27 cellular contexts compared by ENCODE assay signal in genomic region chr18:62992877-62993365, GRCh38.
"Had no signal": no experiment of that assay in that cellular context is flagged by ENCODE, and none has a peak within 500 bp of the region (broad histone marks: within the 10 kb centered on the region; RNA-seq: fewer than 3 reads in every experiment).

No MANE protein-coding gene starts in this region.

- ATAC-seq: naive thymus-derived CD8-positive, alpha-beta T cell; psoas muscle; right cardiac atrium; stimulated activated naive B cell treated with anti-CD40 and anti-IgM and Interleukin-4, amounts not matched to agents 10 μg/mL and 1 μg/mL and 100 μg/mL, for 72 hours had no signal

- DNase-seq: colonic mucosa; effector memory CD4-positive, alpha-beta T cell; erythroblast; esophagus squamous epithelium; foreskin melanocyte; glutamatergic neuron; heart right ventricle; hippocampal formation; left cardiac atrium; left lung; mesenchymal stem cell; midbrain; naive thymus-derived CD8-positive, alpha-beta T cell; occipital lobe; ovary; posterior cingulate gyrus; psoas muscle; right cardiac atrium; sigmoid colon; stimulated activated CD4-positive, alpha-beta T cell treated with anti-CD3 and anti-CD28 coated beads, Interleukin-15, amount 100 ng/mL, for 24 hours; stimulated activated CD4-positive, alpha-beta T cell treated with anti-CD3 and anti-CD28 coated beads, Interleukin-2, amount 100 ng/mL, for 48 hours; stimulated activated naive B cell treated with anti-CD40 and anti-IgM and Interleukin-4, amounts not matched to agents 10 μg/mL and 1 μg/mL and 100 μg/mL, for 72 hours had no signal

- H3K27ac ChIP-seq: colonic mucosa, esophagus squamous epithelium, heart right ventricle, left lung, ovary, psoas muscle, sigmoid colon, skin epidermis, thoracic aorta, tibial nerve had no signal

- H3K9me3 ChIP-seq: colonic mucosa, esophagus squamous epithelium, heart right ventricle, left lung, ovary, psoas muscle, sigmoid colon, thoracic aorta, tibial nerve had no signal

- H3K36me3 Mint-ChIP-seq: naive thymus-derived CD8-positive, alpha-beta T cell; stimulated activated naive B cell treated with anti-CD40 and anti-IgM and Interleukin-4, amounts not matched to agents 10 μg/mL and 1 μg/mL and 100 μg/mL, for 72 hours had no signal

- H3K4me1 ChIP-seq: colonic mucosa, esophagus squamous epithelium, left lung, psoas muscle had no signal

- H3K4me3 ChIP-seq: colonic mucosa, esophagus squamous epithelium, heart right ventricle, left lung, ovary, psoas muscle, sigmoid colon, skin epidermis, thoracic aorta, tibial nerve had no signal

- H3K4me1 Mint-ChIP-seq: naive thymus-derived CD8-positive, alpha-beta T cell; stimulated activated naive B cell treated with anti-CD40 and anti-IgM and Interleukin-4, amounts not matched to agents 10 μg/mL and 1 μg/mL and 100 μg/mL, for 72 hours had no signal

- H3K9me3 Mint-ChIP-seq: dendritic cell treated with granulocyte-macrophage colony-stimulating factor and Interleukin-4, amounts not matched to agents 40 ng/mL and 50 ng/mL, for 4 days; naive thymus-derived CD8-positive, alpha-beta T cell; stimulated activated naive B cell treated with anti-CD40 and anti-IgM and Interleukin-4, amounts not matched to agents 10 μg/mL and 1 μg/mL and 100 μg/mL, for 72 hours; stimulated activated naive CD8-positive, alpha-beta T cell treated with anti-CD3 and anti-CD28 coated beads, Interleukin-15, Interleukin-2, amounts not matched to agents 100 ng/mL and 50 ng/mL, for 24 hours had no signal

- H3K36me3 ChIP-seq: colonic mucosa, esophagus squamous epithelium, heart right ventricle, left lung, ovary, sigmoid colon, thoracic aorta, tibial nerve had no signal

- H3K27ac Mint-ChIP-seq: dendritic cell treated with granulocyte-macrophage colony-stimulating factor and Interleukin-4, amounts not matched to agents 40 ng/mL and 50 ng/mL, for 4 days; stimulated activated naive B cell treated with anti-CD40 and anti-IgM and Interleukin-4, amounts not matched to agents 10 μg/mL and 1 μg/mL and 100 μg/mL, for 72 hours; stimulated activated naive CD8-positive, alpha-beta T cell treated with anti-CD3 and anti-CD28 coated beads, Interleukin-15, Interleukin-2, amounts not matched to agents 100 ng/mL and 50 ng/mL, for 24 hours had no signal

- H3K4me3 Mint-ChIP-seq: dendritic cell treated with granulocyte-macrophage colony-stimulating factor and Interleukin-4, amounts not matched to agents 40 ng/mL and 50 ng/mL, for 4 days; naive thymus-derived CD8-positive, alpha-beta T cell; stimulated activated naive B cell treated with anti-CD40 and anti-IgM and Interleukin-4, amounts not matched to agents 10 μg/mL and 1 μg/mL and 100 μg/mL, for 72 hours; stimulated activated naive CD8-positive, alpha-beta T cell treated with anti-CD3 and anti-CD28 coated beads, Interleukin-15, Interleukin-2, amounts not matched to agents 100 ng/mL and 50 ng/mL, for 24 hours had no signal

- H3K27me3 ChIP-seq: colonic mucosa, left lung, ovary, sigmoid colon, tibial nerve had no signal
